Comparison of ENCODE assay signal across 9 cellular contexts in the genomic region with DNA sequence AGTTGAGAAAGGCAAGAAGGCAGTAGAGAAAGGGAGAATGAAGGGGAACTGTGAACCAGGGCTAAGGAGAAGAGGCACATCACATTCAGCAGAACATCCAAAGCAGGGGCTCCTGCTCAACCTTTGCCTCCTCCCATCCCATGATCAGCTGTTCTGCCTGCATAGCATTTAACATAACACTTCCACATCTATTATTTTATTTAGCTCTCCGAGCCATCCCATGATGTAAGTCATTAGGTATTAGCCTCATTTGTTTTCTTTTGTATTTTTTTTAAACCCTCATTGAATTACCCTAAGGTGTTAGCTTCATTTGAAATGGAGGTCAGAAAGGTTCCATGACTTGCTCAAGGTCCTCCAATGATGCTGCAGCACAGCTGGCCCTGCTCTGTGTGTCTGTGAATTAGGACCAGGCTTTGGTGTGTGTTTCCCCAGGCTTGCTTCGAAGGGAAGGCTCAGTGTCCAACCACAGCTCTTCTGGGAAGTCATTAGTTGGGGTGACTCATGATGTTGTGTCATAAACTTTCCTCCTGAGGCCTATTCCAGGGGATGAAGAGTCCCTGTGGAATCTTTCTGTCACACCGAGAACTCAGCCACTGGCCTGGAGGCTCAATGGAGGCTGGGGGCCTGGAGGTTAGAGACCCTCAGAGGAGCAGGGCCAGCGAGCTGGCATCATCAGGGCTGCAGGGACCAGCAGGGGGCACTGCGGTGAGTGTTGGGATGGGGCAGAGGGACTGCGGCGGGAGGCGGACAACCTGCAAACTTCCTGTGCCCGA. TPM values are rescaled to one million over a fixed set of nuclear protein-coding genes. Genes with fewer than 3 reads are reported as not detected.
A peak's percentile ranks its signal among the peaks of the same experiment; 100 is the strongest.
DNase-seq lines count a peak whose midpoint lies in the region; ATAC-seq and TF ChIP-seq lines count a peak whose summit lies in the region.
"Had no signal": no experiment of that assay in that cellular context is flagged by ENCODE, and none has a peak within 500 bp of the region (broad histone marks: within the 10 kb centered on the region; RNA-seq: fewer than 3 reads in every experiment).

No MANE protein-coding gene starts in this region.

- 62 to 64% methylated on average over 9 of the region's 9 CpGs for WGBS in aorta, 2 donors

- no peaks in the 10 kb centered on the region for H3K4me1 ChIP-seq in aorta (ENCODE audit: control insufficient read depth in 1 of 2, insufficient read depth in 2 of 2, low read length in 2 of 2)

- H3K9me3 ChIP-seq in aorta (ENCODE audit: control insufficient read depth, low read length), result no peaks in the 10 kb centered on the region

- DNase-seq in stimulated activated CD4-positive, alpha-beta T cell treated with anti-CD3 and anti-CD28 coated beads, Interleukin-15, amount 100 ng/mL, for 24 hours, result peak; percentile 28
- no peak for DNase-seq in stimulated activated CD4-positive, alpha-beta T cell treated with anti-CD3 and anti-CD28 coated beads, Interleukin-4, amount 100 ng/mL, for 1 hour
- DNase-seq in foreskin melanocyte (peak; percentile 51), aorta (no peak), GM19238 (ENCODE audit: insufficient read length, low spot score) (no peak), NAMALWA (ENCODE audit: low spot score) (no peak)
- DNase-seq: natural killer cell had no signal

- no peak overlapping the region for H3K4me3 ChIP-seq in aorta (ENCODE audit: low read length in 2 of 2)

- intact Hi-C loops in aorta (cut with DNase I), result no loop called here

- no peaks in the 10 kb centered on the region for H3K27me3 ChIP-seq in aorta (ENCODE audit: control insufficient read depth in 1 of 2, insufficient read depth in 2 of 2, low read length in 1 of 2)

- ATAC-seq in SK-N-SH treated with all-trans-retinoic acid at 6 μM for 48 hours (peak; percentile 92), aorta (ENCODE audit: low FRiP score) (peak; percentile 63), GM19351 (IDR thresholded peaks at IDR 0.05; ENCODE audit: unreplicated experiment) (no peak)

- no peak overlapping the region for H3K27ac ChIP-seq in aorta (ENCODE audit: low read depth in 1 of 2, low read length in 2 of 2)

- H3K36me3 ChIP-seq in aorta (ENCODE audit: control insufficient read depth in 1 of 2, insufficient read depth in 2 of 2, low read length in 1 of 2), result no peaks in the 10 kb centered on the region

TF ChIP-seq in SK-N-SH treated with all-trans-retinoic acid at 6 μM for 48 hours, 23 proteins besides CTCF, POLR2A, EP300 and RAD21:
- no peak for TF ChIP-seq ZNF8 (CRISPR knock-in tag; IDR thresholded peaks at IDR 0.05)
- no peak for TF ChIP-seq ZFP30 (CRISPR knock-in tag; IDR thresholded peaks at IDR 0.05)
- no peak for TF ChIP-seq OSR1 (CRISPR knock-in tag; IDR thresholded peaks at IDR 0.05)
- TF ChIP-seq, protein P1, sequence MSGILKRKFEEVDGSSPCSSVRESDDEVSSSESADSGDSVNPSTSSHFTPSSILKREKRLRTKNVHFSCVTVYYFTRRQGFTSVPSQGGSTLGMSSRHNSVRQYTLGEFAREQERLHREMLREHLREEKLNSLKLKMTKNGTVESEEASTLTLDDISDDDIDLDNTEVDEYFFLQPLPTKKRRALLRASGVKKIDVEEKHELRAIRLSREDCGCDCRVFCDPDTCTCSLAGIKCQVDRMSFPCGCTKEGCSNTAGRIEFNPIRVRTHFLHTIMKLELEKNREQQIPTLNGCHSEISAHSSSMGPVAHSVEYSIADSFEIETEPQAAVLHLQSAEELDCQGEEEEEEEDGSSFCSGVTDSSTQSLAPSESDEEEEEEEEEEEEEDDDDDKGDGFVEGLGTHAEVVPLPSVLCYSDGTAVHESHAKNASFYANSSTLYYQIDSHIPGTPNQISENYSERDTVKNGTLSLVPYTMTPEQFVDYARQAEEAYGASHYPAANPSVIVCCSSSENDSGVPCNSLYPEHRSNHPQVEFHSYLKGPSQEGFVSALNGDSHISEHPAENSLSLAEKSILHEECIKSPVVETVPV (CRISPR knock-in tag; IDR thresholded peaks at IDR 0.05), result no peak
- no peak for TF ChIP-seq TCF4 (CRISPR knock-in tag; IDR thresholded peaks at IDR 0.05; ENCODE audit: borderline replicate concordance)
- TF ChIP-seq CSDC2 (CRISPR knock-in tag; IDR thresholded peaks at IDR 0.05), result no peak
- no peak for TF ChIP-seq POU6F1 (CRISPR knock-in tag; IDR thresholded peaks at IDR 0.05; ENCODE audit: borderline replicate concordance, low read depth)
- TF ChIP-seq RARB (CRISPR knock-in tag; IDR thresholded peaks at IDR 0.05), result no peak
- TF ChIP-seq TOX (CRISPR knock-in tag; IDR thresholded peaks at IDR 0.05; ENCODE audit: borderline replicate concordance), result no peak
- TF ChIP-seq, protein P2, sequence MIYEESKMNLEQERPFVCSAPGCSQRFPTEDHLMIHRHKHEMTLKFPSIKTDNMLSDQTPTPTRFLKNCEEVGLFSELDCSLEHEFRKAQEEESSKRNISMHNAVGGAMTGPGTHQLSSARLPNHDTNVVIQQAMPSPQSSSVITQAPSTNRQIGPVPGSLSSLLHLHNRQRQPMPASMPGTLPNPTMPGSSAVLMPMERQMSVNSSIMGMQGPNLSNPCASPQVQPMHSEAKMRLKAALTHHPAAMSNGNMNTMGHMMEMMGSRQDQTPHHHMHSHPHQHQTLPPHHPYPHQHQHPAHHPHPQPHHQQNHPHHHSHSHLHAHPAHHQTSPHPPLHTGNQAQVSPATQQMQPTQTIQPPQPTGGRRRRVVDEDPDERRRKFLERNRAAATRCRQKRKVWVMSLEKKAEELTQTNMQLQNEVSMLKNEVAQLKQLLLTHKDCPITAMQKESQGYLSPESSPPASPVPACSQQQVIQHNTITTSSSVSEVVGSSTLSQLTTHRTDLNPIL (CRISPR knock-in tag; IDR thresholded peaks at IDR 0.05; ENCODE audit: low read depth), result no peak
- no peak for TF ChIP-seq ZNF565 (CRISPR knock-in tag; conservative IDR thresholded peaks at IDR 0.05; ENCODE audit: low read depth)
- TF ChIP-seq TSHZ2 (CRISPR knock-in tag; IDR thresholded peaks at IDR 0.05), result no peak
- TF ChIP-seq, protein P3, sequence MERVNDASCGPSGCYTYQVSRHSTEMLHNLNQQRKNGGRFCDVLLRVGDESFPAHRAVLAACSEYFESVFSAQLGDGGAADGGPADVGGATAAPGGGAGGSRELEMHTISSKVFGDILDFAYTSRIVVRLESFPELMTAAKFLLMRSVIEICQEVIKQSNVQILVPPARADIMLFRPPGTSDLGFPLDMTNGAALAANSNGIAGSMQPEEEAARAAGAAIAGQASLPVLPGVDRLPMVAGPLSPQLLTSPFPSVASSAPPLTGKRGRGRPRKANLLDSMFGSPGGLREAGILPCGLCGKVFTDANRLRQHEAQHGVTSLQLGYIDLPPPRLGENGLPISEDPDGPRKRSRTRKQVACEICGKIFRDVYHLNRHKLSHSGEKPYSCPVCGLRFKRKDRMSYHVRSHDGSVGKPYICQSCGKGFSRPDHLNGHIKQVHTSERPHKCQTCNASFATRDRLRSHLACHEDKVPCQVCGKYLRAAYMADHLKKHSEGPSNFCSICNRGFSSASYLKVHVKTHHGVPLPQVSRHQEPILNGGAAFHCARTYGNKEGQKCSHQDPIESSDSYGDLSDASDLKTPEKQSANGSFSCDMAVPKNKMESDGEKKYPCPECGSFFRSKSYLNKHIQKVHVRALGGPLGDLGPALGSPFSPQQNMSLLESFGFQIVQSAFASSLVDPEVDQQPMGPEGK (CRISPR knock-in tag; IDR thresholded peaks at IDR 0.05; ENCODE audit: borderline replicate concordance), result no peak
- TF ChIP-seq GLIS3 (CRISPR knock-in tag; IDR thresholded peaks at IDR 0.05), result no peak

RNA-seq across cellular contexts. Expression of gene NPFFR1, which starts 16.5 kb away (rescaled TPM):
- under 1 TPM; 0.03 to 0.06 TPM for total RNA-seq in aorta
- polyA plus RNA-seq in aorta, result under 1 TPM in 1 of 2 donors, not detected in 1; under 0.01 TPM

RNA-seq across cellular contexts. Expression of gene PPA1, which starts 34.1 kb away (rescaled TPM):
- total RNA-seq in aorta, result 10 to 100 TPM; 66.7 to 79.8 TPM
- 100 to 1,000 TPM; 100 to 222 TPM for polyA plus RNA-seq in aorta

Comparison
In these comparisons a context has a peak if more than half of its experiments do, and no peak if none do; other contexts are left out.
1. DNase-seq: peak in stimulated activated CD4-positive, alpha-beta T cell treated with anti-CD3 and anti-CD28 coated beads, Interleukin-15, amount 100 ng/mL, for 24 hours (single experiment) and foreskin melanocyte (single experiment); none in stimulated activated CD4-positive, alpha-beta T cell treated with anti-CD3 and anti-CD28 coated beads, Interleukin-4, amount 100 ng/mL, for 1 hour (single experiment), aorta (0 of 2), GM19238 (single experiment) and NAMALWA (single experiment).